In genomic region chr19:12077375-12077774, GRCh38 we compare ENCODE assay signal across 1 cellular context.
TF ChIP-seq lines count a peak whose summit lies in the region.

No MANE protein-coding gene starts in this region.

TF ChIP-seq in GM12878, 131 proteins besides CTCF, POLR2A, EP300 and RAD21:
- TF ChIP-seq CBX5 (IDR thresholded peaks at IDR 0.05; ENCODE audit: low read depth) (peak; percentile 83; the same call in 1 of the 2 replicates), KLF5 (IDR thresholded peaks at IDR 0.05; ENCODE audit: partially characterized antibody) (peak; percentile 44), TARDBP (IDR thresholded peaks at IDR 0.05; ENCODE audit: borderline replicate concordance) (no peak)
